In genomic region chr6:90274481-90275030, GRCh38 we compare ENCODE assay signal across 10 cellular contexts. TPM values are rescaled to one million over a fixed set of nuclear protein-coding genes. Genes with fewer than 3 reads are reported as not detected.
DNase-seq lines count a peak whose midpoint lies in the region; ATAC-seq and TF ChIP-seq lines count a peak whose summit lies in the region.
"Had no signal": no experiment of that assay in that cellular context is flagged by ENCODE, and none has a peak within 500 bp of the region (broad histone marks: within the 10 kb centered on the region; RNA-seq: fewer than 3 reads in every experiment).

No MANE protein-coding gene starts in this region.

- no peak overlapping the region for H3K4me3 ChIP-seq in upper lobe of right lung
- H3K4me3 ChIP-seq: SK-N-MC, uterus had no signal

- DNase-seq in NCI-H524 (lab: John Stamatoyannopoulos, UW) (peak; percentile 19 to 48), NCI-H524 treated with DMSO at 0.1 percent for 48 hours (lab: John Stamatoyannopoulos, UW) (no peak), upper lobe of right lung (no peak), occipital lobe (lab: John Stamatoyannopoulos, UW) (no peak), RKO (ENCODE audit: low spot score) (no peak), midbrain (lab: John Stamatoyannopoulos, UW) (no peak)
- DNase-seq in activated T-helper 1 cell treated with anti-CD3 and anti-CD28 coated beads, Interleukin-2, amount 50 U/mL, for 16 hours (ENCODE audit: low read depth in 1 of 2, low spot score in 1 of 2), result peak; percentile 70 to 84
- DNase-seq in natural killer cell treated with Interleukin-12 subunit alpha and Interleukin-12 subunit beta and Interleukin-15 and Interleukin-18, amount 100 ng/mL, for 72 hours (ENCODE audit: low spot score), result peak; percentile 69
- DNase-seq: uterus had no signal

- peak; percentile 79 to 94 for ATAC-seq in natural killer cell treated with Interleukin-12 subunit alpha and Interleukin-12 subunit beta and Interleukin-15 and Interleukin-18, amount 100 ng/mL, for 72 hours
- peak; percentile 57 for ATAC-seq in upper lobe of right lung

- H3K27me3 Mint-ChIP-seq in natural killer cell treated with Interleukin-12 subunit alpha and Interleukin-12 subunit beta and Interleukin-15 and Interleukin-18, amount 100 ng/mL, for 72 hours, result peaks cover 18 to 38% of the 10 kb centered on the region in 2 donors

- peak overlapping the region in 1 of 2 donors; percentile 43 for H3K27ac Mint-ChIP-seq in natural killer cell treated with Interleukin-12 subunit alpha and Interleukin-12 subunit beta and Interleukin-15 and Interleukin-18, amount 100 ng/mL, for 72 hours

- peaks cover 24 to 30% of the 10 kb centered on the region in 2 donors for H3K4me1 Mint-ChIP-seq in natural killer cell treated with Interleukin-12 subunit alpha and Interleukin-12 subunit beta and Interleukin-15 and Interleukin-18, amount 100 ng/mL, for 72 hours (ENCODE audit: low read depth in 2 of 2)

- TF ChIP-seq CTCF in upper lobe of right lung (IDR thresholded peaks at IDR 0.05), result no peak

- no peaks in the 10 kb centered on the region for H3K36me3 ChIP-seq in upper lobe of right lung
- H3K36me3 ChIP-seq: uterus had no signal

- H3K27me3 ChIP-seq in upper lobe of right lung, result no peaks in the 10 kb centered on the region
- H3K27me3 ChIP-seq: uterus had no signal

- peak overlapping the region; percentile 26 for H3K4me3 Mint-ChIP-seq in natural killer cell treated with Interleukin-12 subunit alpha and Interleukin-12 subunit beta and Interleukin-15 and Interleukin-18, amount 100 ng/mL, for 72 hours

- intact Hi-C loops in upper lobe of right lung (cut with DNase I), result no loop called here

- peaks cover 14% of the 10 kb centered on the region for H3K36me3 Mint-ChIP-seq in natural killer cell treated with Interleukin-12 subunit alpha and Interleukin-12 subunit beta and Interleukin-15 and Interleukin-18, amount 100 ng/mL, for 72 hours

- no peak overlapping the region for H3K27ac ChIP-seq in upper lobe of right lung
- H3K27ac ChIP-seq: SK-N-MC, uterus had no signal

- H3K9me3 ChIP-seq in upper lobe of right lung, result no peaks in the 10 kb centered on the region
- H3K9me3 ChIP-seq: uterus had no signal

- H3K4me1 ChIP-seq in upper lobe of right lung, result no peaks in the 10 kb centered on the region
- H3K4me1 ChIP-seq: uterus had no signal

- no peaks in the 10 kb centered on the region for H3K9me3 Mint-ChIP-seq in natural killer cell treated with Interleukin-12 subunit alpha and Interleukin-12 subunit beta and Interleukin-15 and Interleukin-18, amount 100 ng/mL, for 72 hours

RNA-seq across cellular contexts. Expression of gene BACH2, which starts 22.1 kb away (rescaled TPM):
- 1 to 10 TPM; 3.1 to 5.8 TPM for total RNA-seq in natural killer cell treated with Interleukin-12 subunit alpha and Interleukin-12 subunit beta and Interleukin-15 and Interleukin-18, amount 100 ng/mL, for 72 hours
- total RNA-seq in upper lobe of right lung (4.9 TPM), occipital lobe (65.4 TPM)

Comparison
In these comparisons a context has a peak if more than half of its experiments do, and no peak if none do; other contexts are left out.
1. DNase-seq: peak in NCI-H524 (2 of 2), activated T-helper 1 cell treated with anti-CD3 and anti-CD28 coated beads, Interleukin-2, amount 50 U/mL, for 16 hours (2 of 2) and natural killer cell treated with Interleukin-12 subunit alpha and Interleukin-12 subunit beta and Interleukin-15 and Interleukin-18, amount 100 ng/mL, for 72 hours (single experiment); none in NCI-H524 treated with DMSO at 0.1 percent for 48 hours (single experiment), upper lobe of right lung (single experiment), occipital lobe (single experiment), RKO (single experiment) and midbrain (single experiment).